In the genomic region with DNA sequence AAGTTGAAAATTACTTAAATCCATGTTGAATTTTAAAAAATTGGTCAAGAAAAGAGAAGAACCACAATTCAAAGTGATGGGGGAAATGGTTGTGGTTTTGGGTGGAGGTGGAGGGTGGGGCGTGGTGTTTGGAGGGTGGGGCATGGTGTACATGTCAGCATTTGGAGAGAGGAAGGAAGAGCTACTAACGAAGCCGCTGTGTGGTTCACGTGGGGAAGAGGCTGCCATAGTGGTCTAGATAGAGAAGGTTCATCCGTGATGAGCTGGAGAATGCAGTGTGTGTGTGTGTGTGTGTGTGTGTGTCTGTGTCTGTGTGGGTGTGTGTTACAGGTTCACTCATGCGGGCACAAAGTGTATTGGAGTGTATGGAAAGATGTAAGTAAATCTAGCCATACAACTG, we compare ENCODE assay signal across 8 cellular contexts.
DNase-seq lines count a peak whose midpoint lies in the region; ATAC-seq lines count a peak whose summit lies in the region.

No MANE protein-coding gene starts in this region.

- no peaks in the 10 kb centered on the region for H3K9me3 Mint-ChIP-seq in T-helper 2 cell treated with Interferon-gamma antibody and Interleukin-4, amounts not matched to agents 5 μg/mL and 100 μg/mL, for 36 hours
- H3K9me3 Mint-ChIP-seq in activated naive CD8-positive, alpha-beta T cell treated with anti-CD3 and anti-CD28 coated beads, Interleukin-2, amount 50 U/mL, for 24 hours, result no peaks in the 10 kb centered on the region

- peak overlapping the region; percentile 57 for H3K4me3 Mint-ChIP-seq in T-helper 2 cell treated with Interferon-gamma antibody and Interleukin-4, amounts not matched to agents 5 μg/mL and 100 μg/mL, for 36 hours
- H3K4me3 Mint-ChIP-seq in activated naive CD8-positive, alpha-beta T cell treated with anti-CD3 and anti-CD28 coated beads, Interleukin-2, amount 50 U/mL, for 24 hours, result peak overlapping the region; percentile 29

- ATAC-seq in GM18867 (IDR thresholded peaks at IDR 0.05; ENCODE audit: unreplicated experiment) (peak; percentile 58), HG03135 (IDR thresholded peaks at IDR 0.05; ENCODE audit: unreplicated experiment) (no peak), GM18498 (IDR thresholded peaks at IDR 0.05; ENCODE audit: unreplicated experiment) (no peak)
- peak; percentile 95 for ATAC-seq in activated naive CD8-positive, alpha-beta T cell treated with anti-CD3 and anti-CD28 coated beads, Interleukin-2, amount 50 U/mL, for 24 hours

- H3K27me3 Mint-ChIP-seq in T-helper 2 cell treated with Interferon-gamma antibody and Interleukin-4, amounts not matched to agents 5 μg/mL and 100 μg/mL, for 36 hours (ENCODE audit: low read depth), result no peaks in the 10 kb centered on the region
- no peaks in the 10 kb centered on the region for H3K27me3 Mint-ChIP-seq in activated naive CD8-positive, alpha-beta T cell treated with anti-CD3 and anti-CD28 coated beads, Interleukin-2, amount 50 U/mL, for 24 hours

- H3K4me1 Mint-ChIP-seq in T-helper 2 cell treated with Interferon-gamma antibody and Interleukin-4, amounts not matched to agents 5 μg/mL and 100 μg/mL, for 36 hours (ENCODE audit: low read depth), result peaks cover 40% of the 10 kb centered on the region
- H3K4me1 Mint-ChIP-seq in activated naive CD8-positive, alpha-beta T cell treated with anti-CD3 and anti-CD28 coated beads, Interleukin-2, amount 50 U/mL, for 24 hours, result peaks cover 36% of the 10 kb centered on the region

- peak overlapping the region; percentile 81 for H3K27ac Mint-ChIP-seq in T-helper 2 cell treated with Interferon-gamma antibody and Interleukin-4, amounts not matched to agents 5 μg/mL and 100 μg/mL, for 36 hours
- H3K27ac Mint-ChIP-seq in activated naive CD8-positive, alpha-beta T cell treated with anti-CD3 and anti-CD28 coated beads, Interleukin-2, amount 50 U/mL, for 24 hours, result peak overlapping the region; percentile 82

- DNase-seq in T-helper 2 cell treated with Interferon-gamma antibody and Interleukin-4, amounts not matched to agents 5 μg/mL and 100 μg/mL, for 36 hours (ENCODE audit: low spot score), result peak; percentile 78
- peak; percentile 74 for DNase-seq in activated naive CD8-positive, alpha-beta T cell treated with anti-CD3 and anti-CD28 coated beads, Interleukin-2, amount 50 U/mL, for 24 hours
- peak; percentile 28 to 71 (median 39) for DNase-seq in stimulated activated CD4-positive, alpha-beta T cell treated with anti-CD3 and anti-CD28 coated beads, TNF-alpha, amount 100 ng/mL, for 24 hours (ENCODE audit: low read depth in 3 of 3)
- DNase-seq in NCI-H1930 (lab: John Stamatoyannopoulos, UW), result no peak
- DNase-seq in NCI-H146 treated with DMSO at 0.1 percent for 48 hours (lab: John Stamatoyannopoulos, UW; ENCODE audit: unreplicated experiment), result no peak

- H3K36me3 Mint-ChIP-seq in T-helper 2 cell treated with Interferon-gamma antibody and Interleukin-4, amounts not matched to agents 5 μg/mL and 100 μg/mL, for 36 hours (ENCODE audit: low read depth), result peaks cover 11% of the 10 kb centered on the region
- no peaks in the 10 kb centered on the region for H3K36me3 Mint-ChIP-seq in activated naive CD8-positive, alpha-beta T cell treated with anti-CD3 and anti-CD28 coated beads, Interleukin-2, amount 50 U/mL, for 24 hours (ENCODE audit: low read depth)

Comparison
In these comparisons a context has a peak if more than half of its experiments do, and no peak if none do; other contexts are left out.
1. ATAC-seq: peak in GM18867 (single experiment) and activated naive CD8-positive, alpha-beta T cell treated with anti-CD3 and anti-CD28 coated beads, Interleukin-2, amount 50 U/mL, for 24 hours (single experiment); none in HG03135 (single experiment) and GM18498 (single experiment).
2. DNase-seq: peak in T-helper 2 cell treated with Interferon-gamma antibody and Interleukin-4, amounts not matched to agents 5 μg/mL and 100 μg/mL, for 36 hours (single experiment), activated naive CD8-positive, alpha-beta T cell treated with anti-CD3 and anti-CD28 coated beads, Interleukin-2, amount 50 U/mL, for 24 hours (single experiment) and stimulated activated CD4-positive, alpha-beta T cell treated with anti-CD3 and anti-CD28 coated beads, TNF-alpha, amount 100 ng/mL, for 24 hours (3 of 3); none in NCI-H1930 (0 of 2) and NCI-H146 treated with DMSO at 0.1 percent for 48 hours (single experiment).